ENCODE assay signal across 9 cellular contexts in genomic region chr6:39865011-39865888, GRCh38.
DNase-seq lines count a peak whose midpoint lies in the region; ATAC-seq and TF ChIP-seq lines count a peak whose summit lies in the region.
"Had no signal": no experiment of that assay in that cellular context is flagged by ENCODE, and none has a peak within 500 bp of the region (broad histone marks: within the 10 kb centered on the region; RNA-seq: fewer than 3 reads in every experiment).

No MANE protein-coding gene starts in this region.

- ATAC-seq in HG02798 (IDR thresholded peaks at IDR 0.05; ENCODE audit: poor library complexity, unreplicated experiment) (no peak), GM18909 (IDR thresholded peaks at IDR 0.05; ENCODE audit: poor library complexity, unreplicated experiment) (no peak)

- no peak overlapping the region for H3K4me3 ChIP-seq in SU-DHL-6 (ENCODE audit: insufficient read depth, low read length, poor library complexity, severe bottlenecking)

- H3K27me3 Mint-ChIP-seq in immature natural killer cell (ENCODE audit: low read depth in 3 of 3), result peaks cover 2 to 3% (median 3%) of the 10 kb centered on the region in 3 donors

- H3K9me3 ChIP-seq in SU-DHL-6 (ENCODE audit: insufficient read depth, low read length), result no peaks in the 10 kb centered on the region

- H3K27me3 ChIP-seq in SU-DHL-6 (ENCODE audit: low read length), result no peaks in the 10 kb centered on the region

- H3K9ac ChIP-seq in SU-DHL-6 (ENCODE audit: low read length), result no peak overlapping the region

- no peaks in the 10 kb centered on the region for H3K36me3 ChIP-seq in SU-DHL-6 (ENCODE audit: low read length)

- H3K9me3 Mint-ChIP-seq in immature natural killer cell, result no peaks in the 10 kb centered on the region
- H3K9me3 Mint-ChIP-seq: T-helper 1 cell treated with Interleukin-12 subunit alpha and Interleukin-12 subunit beta and Interleukin-4 antibody, amounts not matched to agents 30 μg/mL and 1 μg/mL, for 36 hours had no signal

- no peak overlapping the region for H3K4me2 ChIP-seq in SU-DHL-6 (ENCODE audit: low read depth, low read length, poor library complexity, severe bottlenecking)

- H4K20me1 ChIP-seq in SU-DHL-6 (ENCODE audit: low read depth, low read length), result no peaks in the 10 kb centered on the region

- peak; percentile 97 for TF ChIP-seq CTCF in SU-DHL-6 (IDR thresholded peaks at IDR 0.05; ENCODE audit: insufficient read depth, low read length, poor library complexity, severe bottlenecking)

- H3K4me1 Mint-ChIP-seq in immature natural killer cell, result no peaks in the 10 kb centered on the region

- no peaks in the 10 kb centered on the region for H3K9me2 ChIP-seq in SU-DHL-6 (replicated peaks; ENCODE audit: insufficient read depth, low read length)

- H3K79me2 ChIP-seq in SU-DHL-6 (ENCODE audit: insufficient read depth, low read length), result no peaks in the 10 kb centered on the region

- no peak overlapping the region for H3K27ac Mint-ChIP-seq in immature natural killer cell
- H3K27ac Mint-ChIP-seq: T-helper 1 cell treated with Interleukin-12 subunit alpha and Interleukin-12 subunit beta and Interleukin-4 antibody, amounts not matched to agents 30 μg/mL and 1 μg/mL, for 36 hours had no signal

- H2AFZ ChIP-seq in SU-DHL-6 (ENCODE audit: low read depth, low read length, severe bottlenecking), result no peak overlapping the region

- DNase-seq in COLO829 (ENCODE audit: low spot score), result peak; percentile 88
- DNase-seq in HT1080 (ENCODE audit: low read depth), result peak; percentile 57
- peak; percentile 49 for DNase-seq in astrocyte of the hippocampus (ENCODE audit: low read depth, low spot score)
- peak; percentile 11 to 32 (median 19) for DNase-seq in immature natural killer cell
- peak; percentile 22 to 57 (median 36) for DNase-seq in stimulated activated CD4-positive, alpha-beta T cell treated with anti-CD3 and anti-CD28 coated beads, Interleukin-1b, Interleukin-23, amount 100 ng/mL, for 24 hours (ENCODE audit: low read depth in 4 of 4, low spot score in 1 of 4)

- no peaks in the 10 kb centered on the region for H3K36me3 Mint-ChIP-seq in immature natural killer cell

- H3F3A ChIP-seq in SU-DHL-6 (ENCODE audit: insufficient read depth), result no peaks in the 10 kb centered on the region

- no peak overlapping the region for H3K4me3 Mint-ChIP-seq in immature natural killer cell
- H3K4me3 Mint-ChIP-seq: T-helper 1 cell treated with Interleukin-12 subunit alpha and Interleukin-12 subunit beta and Interleukin-4 antibody, amounts not matched to agents 30 μg/mL and 1 μg/mL, for 36 hours had no signal

- no peak overlapping the region for H3K27ac ChIP-seq in SU-DHL-6 (ENCODE audit: low read depth, low read length)

Comparison
In these comparisons a context has a peak if more than half of its experiments do, and no peak if none do; other contexts are left out.
1. DNase-seq: peak in every context shown above with its lines; median percentile 88 in COLO829; 57 in HT1080; 49 in astrocyte of the hippocampus; 36 in stimulated activated CD4-positive, alpha-beta T cell treated with anti-CD3 and anti-CD28 coated beads, Interleukin-1b, Interleukin-23, amount 100 ng/mL, for 24 hours; 19 in immature natural killer cell.